Comparison of ENCODE assay signal across 24 cellular contexts in the genomic region with DNA sequence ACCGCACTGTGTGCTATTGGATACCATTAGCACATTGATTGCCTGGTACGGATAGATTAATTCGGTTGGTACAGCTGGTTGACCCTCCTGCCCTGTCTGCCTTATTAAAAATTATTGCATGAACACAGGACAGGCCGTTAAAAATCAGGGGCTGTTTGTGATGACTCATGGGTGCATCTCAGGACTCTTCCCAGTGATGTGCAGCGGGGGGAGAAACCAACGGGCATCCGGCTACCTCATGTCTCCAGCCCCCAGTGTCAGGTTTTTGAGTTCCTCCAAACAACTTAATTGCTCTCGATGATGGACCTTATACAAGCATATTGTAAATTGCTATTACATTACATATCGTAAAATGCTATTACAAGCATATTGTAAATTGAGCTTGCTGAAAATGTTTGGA.
DNase-seq lines count a peak whose midpoint lies in the region; ATAC-seq, FAIRE-seq and TF ChIP-seq lines count a peak whose summit lies in the region.
"Had no signal": no experiment of that assay in that cellular context is flagged by ENCODE, and none has a peak within 500 bp of the region (broad histone marks: within the 10 kb centered on the region; RNA-seq: fewer than 3 reads in every experiment).

No MANE protein-coding gene starts in this region.

- TF ChIP-seq CTCF in SK-N-SH (IDR thresholded peaks at IDR 0.05) (no peak), VCaP (conservative IDR thresholded peaks at IDR 0.05) (no peak)

- H3K27ac Mint-ChIP-seq in stimulated activated naive B cell treated with anti-CD40 and anti-IgM and Interleukin-4, amounts not matched to agents 10 μg/mL and 1 μg/mL and 100 μg/mL, for 72 hours = no peak overlapping the region
- H3K27ac Mint-ChIP-seq: activated naive CD8-positive, alpha-beta T cell treated with anti-CD3 and anti-CD28 coated beads for 36 hours; CD8-positive, alpha-beta T cell; naive thymus-derived CD8-positive, alpha-beta T cell; T-helper 2 cell treated with Interferon-gamma antibody and Interleukin-4, amounts not matched to agents 5 μg/mL and 100 μg/mL, for 36 hours had no signal

- ATAC-seq in SK-N-SH treated with all-trans-retinoic acid at 6 μM for 48 hours = peak; percentile 68
- no peak for ATAC-seq in Right ventricle myocardium superior (ENCODE audit: poor library complexity)
- no peak for ATAC-seq in stimulated activated naive B cell treated with anti-CD40 and anti-IgM and Interleukin-4, amounts not matched to agents 10 μg/mL and 1 μg/mL and 100 μg/mL, for 72 hours (replicated peaks)
- ATAC-seq in GM19467 (IDR thresholded peaks at IDR 0.05; ENCODE audit: unreplicated experiment) = no peak
- ATAC-seq: CD8-positive, alpha-beta T cell; naive thymus-derived CD8-positive, alpha-beta T cell had no signal

- DNase-seq in SK-N-SH = no peak
- DNase-seq in urothelium cell line (ENCODE audit: low spot score) = peak; percentile 17
- no peak for DNase-seq in Right ventricle myocardium superior
- DNase-seq in stimulated activated naive B cell treated with anti-CD40 and anti-IgM and Interleukin-4, amounts not matched to agents 10 μg/mL and 1 μg/mL and 100 μg/mL, for 72 hours = no peak
- DNase-seq: activated naive CD8-positive, alpha-beta T cell treated with anti-CD3 and anti-CD28 coated beads for 36 hours; CD8-positive, alpha-beta T cell; DMS53; kidney; naive thymus-derived CD8-positive, alpha-beta T cell; NCI-H1417; NCI-H2171; NCI-H748 treated with DMSO at 0.1 percent for 48 hours; PC-9; SJCRH30; small intestine had no signal

- no peaks in the 10 kb centered on the region for H3K27me3 Mint-ChIP-seq in stimulated activated naive B cell treated with anti-CD40 and anti-IgM and Interleukin-4, amounts not matched to agents 10 μg/mL and 1 μg/mL and 100 μg/mL, for 72 hours
- H3K27me3 Mint-ChIP-seq: activated naive CD8-positive, alpha-beta T cell treated with anti-CD3 and anti-CD28 coated beads for 36 hours had no signal

- CTCF ChIA-PET in SK-N-SH (lab: Yijun Ruan, JAX) = no interaction called here

- H3K4me2 ChIP-seq in SK-N-SH = no peak overlapping the region
- H3K4me2 ChIP-seq: PC-9 had no signal

- H3K9ac ChIP-seq in SK-N-SH (no peak overlapping the region), muscle layer of colon (ENCODE audit: low read length) (no peak overlapping the region)
- H3K9ac ChIP-seq: parathyroid adenoma had no signal

- intact Hi-C loops in Right ventricle myocardium superior (cut with DNase I) = no loop called here

- FAIRE-seq in urothelium cell line (lab: Jason Lieb, UNC) = no peak
- FAIRE-seq: A204.1, colon, kidney, small intestine had no signal

- TF ChIP-seq RAD21 in SK-N-SH (IDR thresholded peaks at IDR 0.05; ENCODE audit: low read length) = no peak

- H3K79me2 ChIP-seq in SK-N-SH (ENCODE audit: insufficient read depth) = no peaks in the 10 kb centered on the region

- TF ChIP-seq EP300 in SK-N-SH (IDR thresholded peaks at IDR 0.05; ENCODE audit: borderline replicate concordance in 1 of 2, low read depth in 1 of 2, low read length in 1 of 2) = no peak

- no peaks in the 10 kb centered on the region for H3K27me3 ChIP-seq in SK-N-SH (ENCODE audit: insufficient read depth)
- no peaks in the 10 kb centered on the region for H3K27me3 ChIP-seq in muscle layer of colon (ENCODE audit: control insufficient read depth in 1 of 2, insufficient read depth in 2 of 2, low read length in 2 of 2)
- H3K27me3 ChIP-seq: SJCRH30, vagina had no signal

- no peak overlapping the region for H3K4me3 ChIP-seq in SK-N-SH (ENCODE audit: low read depth in 2 of 2, low read length in 1 of 2)
- H3K4me3 ChIP-seq in muscle layer of colon (ENCODE audit: low read depth in 1 of 2, low read length in 2 of 2) = peak overlapping the region in 1 of 2 donors; percentile 1
- H3K4me3 ChIP-seq: PC-9, SJCRH30, vagina had no signal

- no peaks in the 10 kb centered on the region for H3K36me3 Mint-ChIP-seq in stimulated activated naive B cell treated with anti-CD40 and anti-IgM and Interleukin-4, amounts not matched to agents 10 μg/mL and 1 μg/mL and 100 μg/mL, for 72 hours
- H3K36me3 Mint-ChIP-seq: activated naive CD8-positive, alpha-beta T cell treated with anti-CD3 and anti-CD28 coated beads for 36 hours; CD8-positive, alpha-beta T cell; naive thymus-derived CD8-positive, alpha-beta T cell had no signal

- no peak overlapping the region for H3K27ac ChIP-seq in SK-N-SH (ENCODE audit: low read depth in 2 of 2, low read length in 1 of 2)
- H3K27ac ChIP-seq in VCaP = peak overlapping the region; percentile 66
- H3K27ac ChIP-seq in muscle layer of colon (ENCODE audit: low read depth, low read length) = peak overlapping the region; percentile 43
- H3K27ac ChIP-seq: parathyroid adenoma, PC-9, SJCRH30, vagina had no signal

- H4K20me1 ChIP-seq in SK-N-SH (ENCODE audit: insufficient read depth) = no peaks in the 10 kb centered on the region

- H3K4me1 ChIP-seq in SK-N-SH (ENCODE audit: control insufficient read depth in 1 of 2, insufficient read depth in 2 of 2, low read depth in 1 of 2, low read length in 1 of 2) (peaks cover 0 to 14% of the 10 kb centered on the region in 2 experiments; a peak in 1 of 4 replicates), muscle layer of colon (ENCODE audit: insufficient read depth, low read length) (peaks cover 43% of the 10 kb centered on the region)
- H3K4me1 ChIP-seq: parathyroid adenoma, SJCRH30, vagina had no signal

- H3K36me3 ChIP-seq in SK-N-SH (replicated peaks in 1 of 2; ENCODE audit: control insufficient read depth in 1 of 2, insufficient read depth in 2 of 2, low read length in 1 of 2) (no peaks in the 10 kb centered on the region), muscle layer of colon (ENCODE audit: insufficient read depth, low read length) (peaks cover 9% of the 10 kb centered on the region)

- WGBS in SK-N-SH (ENCODE audit: low lambda C conversion rate) = 76% methylated on average over 9 of the region's 9 CpGs

- H2AFZ ChIP-seq in SK-N-SH (ENCODE audit: low read depth) = no peak overlapping the region
- H2AFZ ChIP-seq: parathyroid adenoma, PC-9 had no signal

- no peaks in the 10 kb centered on the region for H3F3A ChIP-seq in SK-N-SH (replicated peaks; ENCODE audit: insufficient read depth)

- no peaks in the 10 kb centered on the region for H3K9me3 Mint-ChIP-seq in stimulated activated naive B cell treated with anti-CD40 and anti-IgM and Interleukin-4, amounts not matched to agents 10 μg/mL and 1 μg/mL and 100 μg/mL, for 72 hours
- H3K9me3 Mint-ChIP-seq: activated naive CD8-positive, alpha-beta T cell treated with anti-CD3 and anti-CD28 coated beads for 36 hours; CD8-positive, alpha-beta T cell; naive thymus-derived CD8-positive, alpha-beta T cell; T-helper 2 cell treated with Interferon-gamma antibody and Interleukin-4, amounts not matched to agents 5 μg/mL and 100 μg/mL, for 36 hours had no signal

- no peaks in the 10 kb centered on the region for H3K4me1 Mint-ChIP-seq in stimulated activated naive B cell treated with anti-CD40 and anti-IgM and Interleukin-4, amounts not matched to agents 10 μg/mL and 1 μg/mL and 100 μg/mL, for 72 hours
- H3K4me1 Mint-ChIP-seq: activated naive CD8-positive, alpha-beta T cell treated with anti-CD3 and anti-CD28 coated beads for 36 hours; naive thymus-derived CD8-positive, alpha-beta T cell had no signal

- no peaks in the 10 kb centered on the region for H3K9me2 ChIP-seq in SK-N-SH

- POLR2A ChIA-PET in SK-N-SH (lab: Yijun Ruan, JAX) = no interaction called here

- H3K9me3 ChIP-seq in SK-N-SH = no peaks in the 10 kb centered on the region
- no peaks in the 10 kb centered on the region for H3K9me3 ChIP-seq in muscle layer of colon (ENCODE audit: low read length)
- H3K9me3 ChIP-seq: SJCRH30, vagina had no signal

- H3K4me3 Mint-ChIP-seq in stimulated activated naive B cell treated with anti-CD40 and anti-IgM and Interleukin-4, amounts not matched to agents 10 μg/mL and 1 μg/mL and 100 μg/mL, for 72 hours = no peak overlapping the region
- H3K4me3 Mint-ChIP-seq: activated naive CD8-positive, alpha-beta T cell treated with anti-CD3 and anti-CD28 coated beads for 36 hours; CD8-positive, alpha-beta T cell; naive thymus-derived CD8-positive, alpha-beta T cell; T-helper 2 cell treated with Interferon-gamma antibody and Interleukin-4, amounts not matched to agents 5 μg/mL and 100 μg/mL, for 36 hours had no signal

TF ChIP-seq in SK-N-SH treated with all-trans-retinoic acid at 6 μM for 48 hours, 23 proteins besides CTCF, POLR2A, EP300 and RAD21:
- TF ChIP-seq BACH2 (CRISPR knock-in tag; IDR thresholded peaks at IDR 0.05; ENCODE audit: borderline replicate concordance) = no peak
- TF ChIP-seq ZNF8 (CRISPR knock-in tag; IDR thresholded peaks at IDR 0.05) = no peak
- TF ChIP-seq, protein P1, sequence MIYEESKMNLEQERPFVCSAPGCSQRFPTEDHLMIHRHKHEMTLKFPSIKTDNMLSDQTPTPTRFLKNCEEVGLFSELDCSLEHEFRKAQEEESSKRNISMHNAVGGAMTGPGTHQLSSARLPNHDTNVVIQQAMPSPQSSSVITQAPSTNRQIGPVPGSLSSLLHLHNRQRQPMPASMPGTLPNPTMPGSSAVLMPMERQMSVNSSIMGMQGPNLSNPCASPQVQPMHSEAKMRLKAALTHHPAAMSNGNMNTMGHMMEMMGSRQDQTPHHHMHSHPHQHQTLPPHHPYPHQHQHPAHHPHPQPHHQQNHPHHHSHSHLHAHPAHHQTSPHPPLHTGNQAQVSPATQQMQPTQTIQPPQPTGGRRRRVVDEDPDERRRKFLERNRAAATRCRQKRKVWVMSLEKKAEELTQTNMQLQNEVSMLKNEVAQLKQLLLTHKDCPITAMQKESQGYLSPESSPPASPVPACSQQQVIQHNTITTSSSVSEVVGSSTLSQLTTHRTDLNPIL (CRISPR knock-in tag; IDR thresholded peaks at IDR 0.05; ENCODE audit: low read depth) = no peak

TF ChIP-seq in SK-N-SH, 30 proteins besides CTCF, POLR2A, EP300 and RAD21 (continues in another document):
- TF ChIP-seq MXI1 (IDR thresholded peaks at IDR 0.05; ENCODE audit: low read depth, low read length) (no peak), ELF1 (IDR thresholded peaks at IDR 0.05) (no peak), NFIC (IDR thresholded peaks at IDR 0.05; ENCODE audit: borderline replicate concordance) (no peak), RCOR1 (IDR thresholded peaks at IDR 0.05; ENCODE audit: low read length) (no peak), YY1 (IDR thresholded peaks at IDR 0.05; ENCODE audit: low read depth) (no peak), TEAD4 (IDR thresholded peaks at IDR 0.05; ENCODE audit: borderline replicate concordance, insufficient read depth) (no peak), TAF1 (IDR thresholded peaks at IDR 0.05; ENCODE audit: borderline replicate concordance, low read depth, low read length) (no peak), NRF1 (IDR thresholded peaks at IDR 0.05; ENCODE audit: low read depth, low read length) (no peak)
- TF ChIP-seq, protein P2, sequence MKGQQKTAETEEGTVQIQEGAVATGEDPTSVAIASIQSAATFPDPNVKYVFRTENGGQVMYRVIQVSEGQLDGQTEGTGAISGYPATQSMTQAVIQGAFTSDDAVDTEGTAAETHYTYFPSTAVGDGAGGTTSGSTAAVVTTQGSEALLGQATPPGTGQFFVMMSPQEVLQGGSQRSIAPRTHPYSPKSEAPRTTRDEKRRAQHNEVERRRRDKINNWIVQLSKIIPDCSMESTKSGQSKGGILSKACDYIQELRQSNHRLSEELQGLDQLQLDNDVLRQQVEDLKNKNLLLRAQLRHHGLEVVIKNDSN (IDR thresholded peaks at IDR 0.05; ENCODE audit: borderline replicate concordance, low read depth) = no peak

Comparison
In these comparisons a context has a peak if more than half of its experiments do, and no peak if none do; other contexts are left out.
1. H3K27ac ChIP-seq: peak in VCaP (single experiment) and muscle layer of colon (single experiment); none in SK-N-SH (0 of 2).